8 cellular contexts compared by ENCODE assay signal in genomic region chr7:8190121-8190895, GRCh38.
DNase-seq lines count a peak whose midpoint lies in the region; ATAC-seq and TF ChIP-seq lines count a peak whose summit lies in the region.

No MANE protein-coding gene starts in this region.

- no peaks in the 10 kb centered on the region for H3K36me3 ChIP-seq in tibial artery

- ATAC-seq in GM18505 (IDR thresholded peaks at IDR 0.05; ENCODE audit: unreplicated experiment) = peak; percentile 86
- peak; percentile 53 for ATAC-seq in HG03045 (IDR thresholded peaks at IDR 0.05; ENCODE audit: unreplicated experiment)
- ATAC-seq in natural killer cell treated with Interleukin-12 subunit alpha and Interleukin-12 subunit beta and Interleukin-15 and Interleukin-18, amount 100 ng/mL, for 72 hours = no peak

- no peaks in the 10 kb centered on the region for H3K9me3 ChIP-seq in tibial artery

- intact Hi-C loops in tibial artery (cut with DNase I; ENCODE audit: low total_unique reads) = loop anchor here (10.0 kb wide), 1 partner anchor 226 kb away; the partner anchor contains the start of gene GLCCI1

- no peak overlapping the region for H3K27ac Mint-ChIP-seq in endothelial cell (ENCODE audit: unreplicated experiment)
- H3K27ac Mint-ChIP-seq in natural killer cell treated with Interleukin-12 subunit alpha and Interleukin-12 subunit beta and Interleukin-15 and Interleukin-18, amount 100 ng/mL, for 72 hours = no peak overlapping the region

- no peak overlapping the region for H3K4me3 Mint-ChIP-seq in endothelial cell (ENCODE audit: unreplicated experiment)
- no peak overlapping the region for H3K4me3 Mint-ChIP-seq in natural killer cell treated with Interleukin-12 subunit alpha and Interleukin-12 subunit beta and Interleukin-15 and Interleukin-18, amount 100 ng/mL, for 72 hours

- DNase-seq in AG10803 (ENCODE audit: low read depth) (peak; percentile 47), NCI-H345 (lab: John Stamatoyannopoulos, UW) (peak; percentile 40), endothelial cell (ENCODE audit: low spot score) (peak; percentile 35), tibial artery (peak in 1 of 2 donors; percentile 59)
- DNase-seq in activated CD4-positive, alpha-beta T cell treated with anti-CD3 and anti-CD28 coated beads, Interleukin-2, amount 50 U/mL, for 48 hours = peak; percentile 44 to 58
- DNase-seq in natural killer cell treated with Interleukin-12 subunit alpha and Interleukin-12 subunit beta and Interleukin-15 and Interleukin-18, amount 100 ng/mL, for 72 hours (ENCODE audit: low spot score) = peak; percentile 69

- H3K4me3 ChIP-seq in AG10803 (ENCODE audit: low read length) = no peak overlapping the region
- H3K4me3 ChIP-seq in tibial artery = no peak overlapping the region

- no peaks in the 10 kb centered on the region for H3K27me3 Mint-ChIP-seq in endothelial cell (ENCODE audit: unreplicated experiment)
- peaks cover 9% of the 10 kb centered on the region in 2 donors for H3K27me3 Mint-ChIP-seq in natural killer cell treated with Interleukin-12 subunit alpha and Interleukin-12 subunit beta and Interleukin-15 and Interleukin-18, amount 100 ng/mL, for 72 hours

- H3K9me3 Mint-ChIP-seq in endothelial cell (ENCODE audit: unreplicated experiment) = no peaks in the 10 kb centered on the region
- no peaks in the 10 kb centered on the region for H3K9me3 Mint-ChIP-seq in natural killer cell treated with Interleukin-12 subunit alpha and Interleukin-12 subunit beta and Interleukin-15 and Interleukin-18, amount 100 ng/mL, for 72 hours

- TF ChIP-seq CTCF in AG10803 (conservative IDR thresholded peaks at IDR 0.05; ENCODE audit: low read length) (peak; percentile 71), endothelial cell (IDR thresholded peaks at IDR 0.05; ENCODE audit: unreplicated experiment) (no peak), tibial artery (IDR thresholded peaks at IDR 0.05) (peak; percentile 54 to 57)

- no peak overlapping the region for H3K27ac ChIP-seq in tibial artery

- no peaks in the 10 kb centered on the region for H3K4me1 ChIP-seq in tibial artery

- H3K36me3 Mint-ChIP-seq in endothelial cell (ENCODE audit: low read depth, unreplicated experiment) = peaks cover 7% of the 10 kb centered on the region
- no peaks in the 10 kb centered on the region for H3K36me3 Mint-ChIP-seq in natural killer cell treated with Interleukin-12 subunit alpha and Interleukin-12 subunit beta and Interleukin-15 and Interleukin-18, amount 100 ng/mL, for 72 hours

- H3K4me1 Mint-ChIP-seq in endothelial cell (ENCODE audit: unreplicated experiment) = peaks cover 10% of the 10 kb centered on the region
- H3K4me1 Mint-ChIP-seq in natural killer cell treated with Interleukin-12 subunit alpha and Interleukin-12 subunit beta and Interleukin-15 and Interleukin-18, amount 100 ng/mL, for 72 hours (ENCODE audit: low read depth in 2 of 2) = peaks cover 12 to 15% of the 10 kb centered on the region in 2 donors

- TF ChIP-seq POLR2A in GM18505 (IDR thresholded peaks at IDR 0.05; ENCODE audit: borderline replicate concordance, extremely low read depth, insufficient read depth, insufficient read length) = no peak

- H3K27me3 ChIP-seq in tibial artery = no peaks in the 10 kb centered on the region

Comparison
In these comparisons a context has a peak if more than half of its experiments do, and no peak if none do; other contexts are left out.
1. ATAC-seq: peak in GM18505 (single experiment) and HG03045 (single experiment); none in natural killer cell treated with Interleukin-12 subunit alpha and Interleukin-12 subunit beta and Interleukin-15 and Interleukin-18, amount 100 ng/mL, for 72 hours (0 of 2).